ENCODE assay signal across 7 cellular contexts in the genomic region with DNA sequence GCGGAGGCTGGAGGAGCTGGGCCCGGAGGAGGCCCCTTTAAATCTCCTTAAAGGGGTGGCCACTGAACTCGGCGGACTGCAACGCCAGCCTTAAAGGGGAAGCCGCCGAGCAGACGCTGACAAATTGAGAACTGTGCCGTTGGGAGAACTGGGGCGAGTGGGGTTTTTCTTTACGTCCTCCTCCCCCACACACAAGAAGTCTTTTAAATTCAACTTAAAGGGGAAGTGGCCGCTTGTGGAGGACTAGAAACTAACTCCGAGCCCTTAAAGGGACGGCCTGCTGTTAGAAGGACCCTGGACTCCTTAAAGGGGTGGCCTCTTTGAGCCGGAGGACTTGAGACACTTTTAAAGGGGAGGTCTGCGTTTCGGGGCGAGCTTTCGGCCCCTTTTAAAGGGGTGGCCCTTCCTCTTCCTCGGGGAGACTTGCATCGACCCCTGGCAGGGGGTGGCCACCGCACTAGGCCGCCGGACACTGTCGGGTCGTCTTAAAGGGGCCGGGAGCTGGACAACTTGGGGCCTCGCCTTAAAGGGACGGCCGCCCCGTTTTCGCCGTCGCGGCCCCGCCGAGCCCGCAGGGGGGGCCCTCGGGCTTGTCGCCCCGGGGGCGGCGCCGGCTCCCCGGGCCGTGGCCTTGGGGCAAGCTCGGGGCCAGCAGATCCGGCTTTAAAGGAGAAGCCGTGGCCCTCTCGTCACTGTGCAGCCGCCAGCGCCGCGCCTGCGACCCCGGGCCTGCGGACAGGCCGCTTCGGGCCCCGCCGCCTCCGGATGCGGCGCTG. TPM values are rescaled to one million over a fixed set of nuclear protein-coding genes. Genes with fewer than 3 reads are reported as not detected.
DNase-seq lines count a peak whose midpoint lies in the region; ATAC-seq and TF ChIP-seq lines count a peak whose summit lies in the region.

No MANE protein-coding gene starts in this region.

- H3K79me1 ChIP-seq in trophoblast cell (ENCODE audit: low read length), result peaks cover 22% of the 10 kb centered on the region

- no CpG with 5 or more reads among the region's 64 CpGs for WGBS in trophoblast cell (ENCODE audit: extremely low coverage, insufficient coverage, insufficient read length)

- ATAC-seq in GM21381 (IDR thresholded peaks at IDR 0.05; ENCODE audit: unreplicated experiment), result peak; percentile 19

- H4K12ac ChIP-seq in trophoblast cell (ENCODE audit: low read depth, low read length), result peak overlapping the region; percentile 82

- H3K36me3 ChIP-seq in NT2/D1 (ENCODE audit: insufficient read depth, insufficient read length, low read length) (peaks cover 67% of the 10 kb centered on the region), left ventricle myocardium inferior (peaks cover 65% of the 10 kb centered on the region), trophoblast cell (ENCODE audit: control insufficient read depth in 1 of 2, insufficient read depth in 2 of 2, low read length in 2 of 2) (peaks cover 49 to 55% of the 10 kb centered on the region in 2 experiments)

- H4K8ac ChIP-seq in trophoblast cell (ENCODE audit: low read depth, low read length), result peak overlapping the region; percentile 89

- peaks cover 42% of the 10 kb centered on the region for H3K27me3 ChIP-seq in NT2/D1 (ENCODE audit: insufficient read depth, insufficient read length)
- H3K27me3 ChIP-seq in left ventricle myocardium inferior (ENCODE audit: low read depth), result no peaks in the 10 kb centered on the region
- no peaks in the 10 kb centered on the region for H3K27me3 ChIP-seq in trophoblast cell (ENCODE audit: insufficient read depth, low read length)

- intact Hi-C loops in left ventricle myocardium inferior (cut with micrococcal nuclease), result no loop called here

- H3K9ac ChIP-seq in NT2/D1 (ENCODE audit: insufficient read length, low read depth), result peak overlapping the region; percentile 96
- H3K9ac ChIP-seq in trophoblast cell (ENCODE audit: low read length), result peak overlapping the region; percentile 81

- H3K18ac ChIP-seq in trophoblast cell (ENCODE audit: low read length), result peak overlapping the region; percentile 62

- peak overlapping the region; percentile 50 for H2AFZ ChIP-seq in trophoblast cell (ENCODE audit: insufficient read depth, low read length, poor library complexity)

- peaks cover 18% of the 10 kb centered on the region for H3K79me2 ChIP-seq in trophoblast cell (ENCODE audit: control insufficient read depth, insufficient read depth, low read length, poor library complexity)

- H3K4me3 ChIP-seq in NT2/D1 (ENCODE audit: insufficient read length, low read depth), result peak overlapping the region; percentile 85
- peak overlapping the region; percentile 88 for H3K4me3 ChIP-seq in left ventricle myocardium inferior
- peak overlapping the region; percentile 95 for H3K4me3 ChIP-seq in trophoblast cell (ENCODE audit: low read depth, low read length)

- H3K4me1 ChIP-seq in NT2/D1 (ENCODE audit: insufficient read depth, insufficient read length) (peaks cover 7% of the 10 kb centered on the region), left ventricle myocardium inferior (peaks cover 63% of the 10 kb centered on the region), trophoblast cell (ENCODE audit: control insufficient read depth in 1 of 2, insufficient read depth in 2 of 2, low read length in 2 of 2) (peaks cover 16 to 18% of the 10 kb centered on the region in 2 experiments)

- H3K9me3 ChIP-seq in NT2/D1 (ENCODE audit: insufficient read depth, low read length) (no peaks in the 10 kb centered on the region), left ventricle myocardium inferior (replicated peaks) (no peaks in the 10 kb centered on the region), trophoblast cell (ENCODE audit: insufficient read depth, low read depth, low read length) (peaks cover 3% of the 10 kb centered on the region)

- peak overlapping the region; percentile 62 for H3K4ac ChIP-seq in trophoblast cell (ENCODE audit: low read depth, low read length)

- peak overlapping the region; percentile 90 for H2BK5ac ChIP-seq in trophoblast cell (ENCODE audit: low read depth, low read length, poor library complexity)

- peak; percentile 9 for TF ChIP-seq CTCF in left ventricle myocardium inferior (IDR thresholded peaks at IDR 0.05; ENCODE audit: borderline replicate concordance)

- H2BK120ac ChIP-seq in trophoblast cell (ENCODE audit: insufficient read depth, low read length, poor library complexity), result peak overlapping the region; percentile 69

- DNase-seq in GDM1 (lab: John Stamatoyannopoulos, UW) (peak; percentile 96), HS-5 (ENCODE audit: low read depth) (peak; percentile 91), NT2/D1 (ENCODE audit: low read depth, low spot score) (peak; percentile 97), left ventricle myocardium inferior (peak; percentile 76), trophoblast cell (peak; percentile 98 to 99)

- H2AK5ac ChIP-seq in trophoblast cell (ENCODE audit: low read length), result peak overlapping the region; percentile 41

- H4K91ac ChIP-seq in trophoblast cell (ENCODE audit: low read depth, low read length), result peak overlapping the region; percentile 77

- peak overlapping the region; percentile 100 for H3K27ac ChIP-seq in angular gyrus (ENCODE audit: low read depth, low read length)
- peak overlapping the region; percentile 100 for H3K27ac ChIP-seq in left ventricle myocardium inferior (replicated peaks)
- H3K27ac ChIP-seq in trophoblast cell (ENCODE audit: low read depth, low read length), result peak overlapping the region; percentile 99

- no peak overlapping the region for H2BK12ac ChIP-seq in trophoblast cell (ENCODE audit: low read length)

- H3K14ac ChIP-seq in trophoblast cell (ENCODE audit: low read length), result peak overlapping the region; percentile 78

- no peak overlapping the region for H3K23ac ChIP-seq in trophoblast cell (ENCODE audit: low read length)

- peak overlapping the region; percentile 92 for H3K4me2 ChIP-seq in trophoblast cell (ENCODE audit: low read length)

RNA-seq across cellular contexts. Expression of a gene that starts 0.7 kb away (rescaled TPM):
- 27.8 TPM for total RNA-seq in left ventricle myocardium inferior
- 128 and 134 TPM in 2 replicates for polyA plus RNA-seq in trophoblast cell (2013)

RNA-seq across cellular contexts. Expression of a gene that starts 8.2 kb away (rescaled TPM):
- 15.4 TPM for total RNA-seq in left ventricle myocardium inferior
- 32.0 and 33.1 TPM in 2 replicates for polyA plus RNA-seq in trophoblast cell (2013)

RNA-seq across cellular contexts. Expression of a gene that starts 40.1 kb away (rescaled TPM):
- 42.5 TPM for total RNA-seq in left ventricle myocardium inferior
- 38.1 and 40.5 TPM in 2 replicates for polyA plus RNA-seq in trophoblast cell (2013)

RNA-seq across cellular contexts. Expression of a gene that starts 48.7 kb away (rescaled TPM):
- total RNA-seq in left ventricle myocardium inferior, result 5.0 TPM
- 5.8 and 5.9 TPM in 2 replicates for polyA plus RNA-seq in trophoblast cell (2013)

Comparison
In these comparisons a context has a peak if more than half of its experiments do, and no peak if none do; other contexts are left out.
1. Peak in every context shown above with its lines: DNase-seq, ATAC-seq, H3K4me3 ChIP-seq and H3K27ac ChIP-seq.